ENCODE assay signal across 1 cellular context in genomic region chr17:81867952-81868673, GRCh38.
TF ChIP-seq lines count a peak whose summit lies in the region.

No MANE protein-coding gene starts in this region.

TF ChIP-seq in HepG2, 621 proteins besides CTCF, POLR2A, EP300 and RAD21 (continued from another document and continues in another):
- TF ChIP-seq, protein P1, sequence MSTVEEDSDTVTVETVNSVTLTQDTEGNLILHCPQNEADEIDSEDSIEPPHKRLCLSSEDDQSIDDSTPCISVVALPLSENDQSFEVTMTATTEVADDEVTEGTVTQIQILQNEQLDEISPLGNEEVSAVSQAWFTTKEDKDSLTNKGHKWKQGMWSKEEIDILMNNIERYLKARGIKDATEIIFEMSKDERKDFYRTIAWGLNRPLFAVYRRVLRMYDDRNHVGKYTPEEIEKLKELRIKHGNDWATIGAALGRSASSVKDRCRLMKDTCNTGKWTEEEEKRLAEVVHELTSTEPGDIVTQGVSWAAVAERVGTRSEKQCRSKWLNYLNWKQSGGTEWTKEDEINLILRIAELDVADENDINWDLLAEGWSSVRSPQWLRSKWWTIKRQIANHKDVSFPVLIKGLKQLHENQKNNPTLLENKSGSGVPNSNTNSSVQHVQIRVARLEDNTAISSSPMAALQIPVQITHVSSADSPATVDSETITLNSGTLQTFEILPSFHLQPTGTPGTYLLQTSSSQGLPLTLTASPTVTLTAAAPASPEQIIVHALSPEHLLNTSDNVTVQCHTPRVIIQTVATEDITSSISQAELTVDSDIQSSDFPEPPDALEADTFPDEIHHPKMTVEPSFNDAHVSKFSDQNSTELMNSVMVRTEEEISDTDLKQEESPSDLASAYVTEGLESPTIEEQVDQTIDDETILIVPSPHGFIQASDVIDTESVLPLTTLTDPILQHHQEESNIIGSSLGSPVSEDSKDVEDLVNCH (CRISPR knock-in tag; IDR thresholded peaks at IDR 0.05): no peak
- no peak for TF ChIP-seq SIX1 (CRISPR knock-in tag; IDR thresholded peaks at IDR 0.05; ENCODE audit: borderline replicate concordance)
- no peak for TF ChIP-seq ZNF503 (CRISPR knock-in tag; IDR thresholded peaks at IDR 0.05)
- no peak for TF ChIP-seq KAT2B (IDR thresholded peaks at IDR 0.05; ENCODE audit: borderline replicate concordance, low read depth, low read length)
- no peak; the same call in 1 of the 2 replicates for TF ChIP-seq ZNF335 (CRISPR knock-in tag; IDR thresholded peaks at IDR 0.05)
- TF ChIP-seq CBFB (CRISPR knock-in tag; IDR thresholded peaks at IDR 0.05): no peak
- TF ChIP-seq SMAD3 (CRISPR knock-in tag; IDR thresholded peaks at IDR 0.05): no peak
- peak; percentile 89; the same call in 1 of the 2 replicates for TF ChIP-seq REXO4 (CRISPR knock-in tag; IDR thresholded peaks at IDR 0.05; ENCODE audit: borderline replicate concordance)
- TF ChIP-seq KLF9 (CRISPR knock-in tag; IDR thresholded peaks at IDR 0.05; ENCODE audit: low read depth): no peak
- TF ChIP-seq ZNF292 (CRISPR knock-in tag; IDR thresholded peaks at IDR 0.05; ENCODE audit: borderline replicate concordance, low read depth): no peak
- peak; percentile 39; the same call in 1 of the 2 replicates for TF ChIP-seq ZNF766 (CRISPR knock-in tag; IDR thresholded peaks at IDR 0.05; ENCODE audit: borderline replicate concordance)
- TF ChIP-seq, protein P2, sequence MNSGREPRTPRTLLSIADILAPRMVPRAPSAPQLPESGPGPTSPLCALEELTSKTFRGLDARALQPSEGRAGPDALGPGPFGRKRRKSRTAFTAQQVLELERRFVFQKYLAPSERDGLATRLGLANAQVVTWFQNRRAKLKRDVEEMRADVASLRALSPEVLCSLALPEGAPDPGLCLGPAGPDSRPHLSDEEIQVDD (CRISPR knock-in tag; IDR thresholded peaks at IDR 0.05; ENCODE audit: borderline replicate concordance): no peak
- TF ChIP-seq ZNF558 (CRISPR knock-in tag; IDR thresholded peaks at IDR 0.05; ENCODE audit: borderline replicate concordance): no peak
- TF ChIP-seq SALL2 (CRISPR knock-in tag; IDR thresholded peaks at IDR 0.05): no peak
- no peak for TF ChIP-seq SOX5 (CRISPR knock-in tag; IDR thresholded peaks at IDR 0.05; ENCODE audit: borderline replicate concordance)
- no peak for TF ChIP-seq CEBPB (IDR thresholded peaks at IDR 0.05; ENCODE audit: borderline replicate concordance, low read depth, low read length)
- peak; percentile 93 for TF ChIP-seq AGO2 (optimal IDR thresholded peaks at IDR 0.05; ENCODE audit: low read depth, low read length)
- TF ChIP-seq TSC22D2 (CRISPR knock-in tag; IDR thresholded peaks at IDR 0.05; ENCODE audit: borderline replicate concordance): 0 out of 2 replicates have a peak, but pooled peaks have one; percentile 17
- TF ChIP-seq EZH2 (conservative IDR thresholded peaks at IDR 0.05; ENCODE audit: low read depth, low read length): no peak
- TF ChIP-seq, protein P3, sequence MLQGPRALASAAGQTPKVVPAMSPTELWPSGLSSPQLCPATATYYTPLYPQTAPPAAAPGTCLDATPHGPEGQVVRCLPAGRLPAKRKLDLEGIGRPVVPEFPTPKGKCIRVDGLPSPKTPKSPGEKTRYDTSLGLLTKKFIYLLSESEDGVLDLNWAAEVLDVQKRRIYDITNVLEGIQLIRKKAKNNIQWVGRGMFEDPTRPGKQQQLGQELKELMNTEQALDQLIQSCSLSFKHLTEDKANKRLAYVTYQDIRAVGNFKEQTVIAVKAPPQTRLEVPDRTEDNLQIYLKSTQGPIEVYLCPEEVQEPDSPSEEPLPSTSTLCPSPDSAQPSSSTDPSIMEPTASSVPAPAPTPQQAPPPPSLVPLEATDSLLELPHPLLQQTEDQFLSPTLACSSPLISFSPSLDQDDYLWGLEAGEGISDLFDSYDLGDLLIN (CRISPR knock-in tag; IDR thresholded peaks at IDR 0.05; ENCODE audit: borderline replicate concordance): peak; percentile 65; the same call in 1 of the 2 replicates
- no peak for TF ChIP-seq ZNF180 (CRISPR knock-in tag; IDR thresholded peaks at IDR 0.05; ENCODE audit: borderline replicate concordance, low read depth)
- no peak; the same call in 1 of the 2 replicates for TF ChIP-seq ZBTB4 (CRISPR knock-in tag; IDR thresholded peaks at IDR 0.05; ENCODE audit: borderline replicate concordance)
- no peak for TF ChIP-seq LRRFIP1 (CRISPR knock-in tag; conservative IDR thresholded peaks at IDR 0.05)
- no peak for TF ChIP-seq MLLT10 (CRISPR knock-in tag; IDR thresholded peaks at IDR 0.05)
- no peak for TF ChIP-seq MTF1 (CRISPR knock-in tag; IDR thresholded peaks at IDR 0.05)
- no peak for TF ChIP-seq MYPOP (CRISPR knock-in tag; IDR thresholded peaks at IDR 0.05)
- TF ChIP-seq RARG (CRISPR knock-in tag; IDR thresholded peaks at IDR 0.05; ENCODE audit: low read depth): no peak
- TF ChIP-seq ZNF547 (CRISPR knock-in tag; IDR thresholded peaks at IDR 0.05): no peak
- TF ChIP-seq SRF (IDR thresholded peaks at IDR 0.05; ENCODE audit: low read depth, low read length): no peak
- TF ChIP-seq ZSCAN30 (CRISPR knock-in tag; IDR thresholded peaks at IDR 0.05): no peak
- TF ChIP-seq MATR3 (CRISPR knock-in tag; IDR thresholded peaks at IDR 0.05): 0 out of 2 replicates have a peak, but pooled peaks have one; percentile 23
- TF ChIP-seq PRDM4 (CRISPR knock-in tag; IDR thresholded peaks at IDR 0.05; ENCODE audit: borderline replicate concordance): no peak
- peak; percentile 21; the same call in 1 of the 2 replicates for TF ChIP-seq SP4 (CRISPR knock-in tag; IDR thresholded peaks at IDR 0.05)
- TF ChIP-seq PBX3 (CRISPR knock-in tag; IDR thresholded peaks at IDR 0.05; ENCODE audit: borderline replicate concordance): no peak
- TF ChIP-seq, protein P4, sequence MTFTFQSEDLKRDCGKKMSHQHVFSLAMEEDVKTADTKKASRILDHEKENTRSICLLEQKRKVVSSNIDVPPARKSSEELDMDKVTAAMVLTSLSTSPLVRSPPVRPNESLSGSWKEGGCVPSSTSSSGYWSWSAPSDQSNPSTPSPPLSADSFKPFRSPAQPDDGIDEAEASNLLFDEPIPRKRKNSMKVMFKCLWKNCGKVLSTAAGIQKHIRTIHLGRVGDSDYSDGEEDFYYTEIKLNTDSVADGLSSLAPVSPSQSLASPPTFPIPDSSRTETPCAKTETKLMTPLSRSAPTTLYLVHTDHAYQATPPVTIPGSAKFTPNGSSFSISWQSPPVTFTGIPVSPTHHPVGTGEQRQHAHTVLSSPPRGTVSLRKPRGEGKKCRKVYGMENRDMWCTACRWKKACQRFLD (CRISPR knock-in tag; IDR thresholded peaks at IDR 0.05; ENCODE audit: borderline replicate concordance): no peak
- TF ChIP-seq ZBTB21 (CRISPR knock-in tag; IDR thresholded peaks at IDR 0.05): no peak
- no peak for TF ChIP-seq SCMH1 (CRISPR knock-in tag; IDR thresholded peaks at IDR 0.05; ENCODE audit: borderline replicate concordance)
- no peak for TF ChIP-seq ZNF572 (CRISPR knock-in tag; IDR thresholded peaks at IDR 0.05)
- no peak for TF ChIP-seq HOMEZ (CRISPR knock-in tag; IDR thresholded peaks at IDR 0.05; ENCODE audit: low read depth)
- TF ChIP-seq ASH2L (IDR thresholded peaks at IDR 0.05; ENCODE audit: insufficient read length, low read depth, low read length): no peak
- no peak for TF ChIP-seq NFE2 (CRISPR knock-in tag; IDR thresholded peaks at IDR 0.05)
